In the genomic region with DNA sequence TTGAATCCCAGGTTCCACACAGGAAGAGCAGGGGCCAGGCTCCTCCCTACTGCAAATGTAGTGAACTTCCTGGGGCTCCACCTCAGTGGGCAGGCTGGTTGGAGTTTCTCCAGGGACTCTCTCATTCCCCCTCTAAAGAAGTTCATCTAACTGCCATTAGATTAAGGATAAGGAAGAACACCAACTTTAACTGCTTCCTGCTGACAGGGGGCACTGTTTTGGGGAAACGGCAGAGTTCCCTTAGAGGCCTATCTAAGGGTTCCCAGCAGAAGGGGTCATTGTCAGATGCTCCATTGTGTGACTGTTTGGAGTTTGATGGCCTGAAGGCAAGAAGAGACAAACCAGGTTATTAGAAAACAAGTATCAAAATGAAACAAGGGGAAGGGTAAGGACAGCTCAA, we compare ENCODE assay signal across 26 cellular contexts.
DNase-seq lines count a peak whose midpoint lies in the region; ATAC-seq and TF ChIP-seq lines count a peak whose summit lies in the region.
"Had no signal": no experiment of that assay in that cellular context is flagged by ENCODE, and none has a peak within 500 bp of the region (broad histone marks: within the 10 kb centered on the region; RNA-seq: fewer than 3 reads in every experiment).

No MANE protein-coding gene starts in this region.

- H3K27ac ChIP-seq in mesendoderm (ENCODE audit: low read depth, low read length) (no peak overlapping the region), sigmoid colon (no peak overlapping the region)
- H3K27ac ChIP-seq: pancreas, SJCRH30, tibial artery had no signal

- no peaks in the 10 kb centered on the region for H3F3A ChIP-seq in Loucy (ENCODE audit: low read depth)

- H3K36me3 ChIP-seq in Loucy (ENCODE audit: insufficient read depth, low read length) (no peaks in the 10 kb centered on the region), mesendoderm (ENCODE audit: control insufficient read depth, insufficient read depth, low read length) (no peaks in the 10 kb centered on the region), sigmoid colon (no peaks in the 10 kb centered on the region)
- H3K36me3 ChIP-seq: pancreas, Peyer's patch, SJCRH30, tibial artery had no signal

- H3K4me3 Mint-ChIP-seq in Calu3 (ENCODE audit: low read depth, unreplicated experiment), result peak overlapping the region; percentile 54
- peak overlapping the region; percentile 39 for H3K4me3 Mint-ChIP-seq in activated T-helper 1 cell treated with anti-CD3 and anti-CD28 coated beads, Interleukin-12 subunit alpha, Interleukin-12 subunit beta, Interleukin-2, Interleukin-4 antibody, amounts not matched to agents 30 ng/mL and 10 ng/mL and 1 ng/mL, durations not matched to agents 14 hours and 24 hours and 36 hours
- H3K4me3 Mint-ChIP-seq: activated CD8-positive, alpha-beta T cell treated with anti-CD3 and anti-CD28 coated beads, Interleukin-2, amount 10 ng/mL, durations not matched to agents 7 days and 5 days; activated naive CD8-positive, alpha-beta T cell; dendritic cell treated with granulocyte-macrophage colony-stimulating factor and Interleukin-4, amounts not matched to agents 40 ng/mL and 50 ng/mL, for 4 days; natural killer cell treated with Interleukin-12 subunit alpha and Interleukin-12 subunit beta and Interleukin-15 and Interleukin-18, amount 100 ng/mL, for 72 hours had no signal

- peaks cover 25% of the 10 kb centered on the region for H3K36me3 Mint-ChIP-seq in Calu3 (ENCODE audit: insufficient read depth, unreplicated experiment)
- no peaks in the 10 kb centered on the region for H3K36me3 Mint-ChIP-seq in activated T-helper 1 cell treated with anti-CD3 and anti-CD28 coated beads, Interleukin-12 subunit alpha, Interleukin-12 subunit beta, Interleukin-2, Interleukin-4 antibody, amounts not matched to agents 30 ng/mL and 10 ng/mL and 1 ng/mL, durations not matched to agents 14 hours and 24 hours and 36 hours (ENCODE audit: low read depth)
- H3K36me3 Mint-ChIP-seq: activated naive CD8-positive, alpha-beta T cell; natural killer cell treated with Interleukin-12 subunit alpha and Interleukin-12 subunit beta and Interleukin-15 and Interleukin-18, amount 100 ng/mL, for 72 hours had no signal

- H4K8ac ChIP-seq in mesendoderm (ENCODE audit: low read depth, low read length), result no peak overlapping the region

- no peaks in the 10 kb centered on the region for H3K27me3 Mint-ChIP-seq in Calu3 (ENCODE audit: unreplicated experiment)
- peaks cover 2% of the 10 kb centered on the region for H3K27me3 Mint-ChIP-seq in activated T-helper 1 cell treated with anti-CD3 and anti-CD28 coated beads, Interleukin-12 subunit alpha, Interleukin-12 subunit beta, Interleukin-2, Interleukin-4 antibody, amounts not matched to agents 30 ng/mL and 10 ng/mL and 1 ng/mL, durations not matched to agents 14 hours and 24 hours and 36 hours (ENCODE audit: insufficient read depth)
- H3K27me3 Mint-ChIP-seq: dendritic cell treated with granulocyte-macrophage colony-stimulating factor and Interleukin-4, amounts not matched to agents 40 ng/mL and 50 ng/mL, for 4 days; natural killer cell treated with Interleukin-12 subunit alpha and Interleukin-12 subunit beta and Interleukin-15 and Interleukin-18, amount 100 ng/mL, for 72 hours had no signal

- H3K4me1 ChIP-seq in Loucy (ENCODE audit: insufficient read depth, low read length, poor library complexity, severe bottlenecking) (no peaks in the 10 kb centered on the region), mesendoderm (ENCODE audit: control insufficient read depth, low read depth, low read length) (peaks cover 4% of the 10 kb centered on the region), sigmoid colon (peaks cover 0 to 11% (median 0%) of the 10 kb centered on the region in 4 donors)
- H3K4me1 ChIP-seq: pancreas, Peyer's patch, SJCRH30, tibial artery had no signal

- H3K56ac ChIP-seq in mesendoderm (ENCODE audit: low read length), result no peak overlapping the region

- CTCF ChIA-PET in Calu3 (lab: Charles Lee), result no interaction called here

- intact Hi-C loops in Calu3 (cut with micrococcal nuclease; ENCODE audit: unreplicated experiment), result loop anchor here (5.0 to 10.0 kb wide), 2 partner anchors 171 to 198 kb away; no protein-coding TSS in a partner anchor
- intact Hi-C loops in activated T-helper 1 cell treated with anti-CD3 and anti-CD28 coated beads, Interleukin-12 subunit alpha, Interleukin-12 subunit beta, Interleukin-2, Interleukin-4 antibody, amounts not matched to agents 30 ng/mL and 10 ng/mL and 1 ng/mL, durations not matched to agents 14 hours and 24 hours and 36 hours (cut with micrococcal nuclease), result no loop called here
- intact Hi-C loops in sigmoid colon (cut with DNase I), result no loop called here

- no peak for TF ChIP-seq POLR2A in sigmoid colon (IDR thresholded peaks at IDR 0.05)

- no peak overlapping the region for H2BK15ac ChIP-seq in mesendoderm (replicated peaks; ENCODE audit: low read depth)

- BruUV-seq in Calu3 (replicated peaks; lab: Mats Ljungman, UMichigan), result no TSS peak

- no peak overlapping the region for H2BK5ac ChIP-seq in mesendoderm (ENCODE audit: low read length)

- DNase-seq in Calu3 (no peak), mesendoderm (peak; percentile 63), sigmoid colon (no peak), GF-D8 (lab: John Stamatoyannopoulos, UW) (no peak)
- DNase-seq in activated T-helper 1 cell treated with anti-CD3 and anti-CD28 coated beads, Interleukin-12 subunit alpha, Interleukin-12 subunit beta, Interleukin-2, Interleukin-4 antibody, amounts not matched to agents 30 ng/mL and 10 ng/mL and 1 ng/mL, durations not matched to agents 14 hours and 24 hours and 36 hours (ENCODE audit: low spot score), result no peak
- DNase-seq: activated CD8-positive, alpha-beta T cell treated with anti-CD3 and anti-CD28 coated beads, Interleukin-2, amount 10 ng/mL, durations not matched to agents 7 days and 5 days; anterior cingulate cortex; C1 segment of cervical spinal cord; caudate nucleus; COR-L47; kidney; NCI-H1092; NCI-H2029; NCI-H524 treated with DMSO at 0.1 percent for 48 hours; Peyer's patch; SJCRH30; stimulated activated CD4-positive, alpha-beta T cell treated with anti-CD3 and anti-CD28 coated beads, Interleukin-1b, Interleukin-23, amount 100 ng/mL, for 48 hours; stimulated activated CD8-positive, alpha-beta memory T cell treated with anti-CD3 and anti-CD28 coated beads, Interleukin-4, amount 100 ng/mL, for 48 hours; tibial artery had no signal

- no peak for TF ChIP-seq EP300 in sigmoid colon (IDR thresholded peaks at IDR 0.05)

- TF ChIP-seq CTCF in Calu3 (IDR thresholded peaks at IDR 0.05; ENCODE audit: unreplicated experiment), result no peak
- peak; percentile 31 for TF ChIP-seq CTCF in Loucy (conservative IDR thresholded peaks at IDR 0.05; ENCODE audit: low read length)
- no peak for TF ChIP-seq CTCF in sigmoid colon (IDR thresholded peaks at IDR 0.05)

- H3K9ac ChIP-seq in Loucy (ENCODE audit: low read depth, low read length, poor library complexity, severe bottlenecking), result no peak overlapping the region
- H3K9ac ChIP-seq in mesendoderm (ENCODE audit: low read length), result no peak overlapping the region

- no peak overlapping the region for H3K4me3 ChIP-seq in Loucy (ENCODE audit: low read length, poor library complexity, severe bottlenecking)
- no peak overlapping the region for H3K4me3 ChIP-seq in mesendoderm (ENCODE audit: low read length)
- no peak overlapping the region for H3K4me3 ChIP-seq in sigmoid colon
- H3K4me3 ChIP-seq: pancreas, SJCRH30, smooth muscle cell, tibial artery had no signal

- H3K9me2 ChIP-seq in Loucy (replicated peaks; ENCODE audit: low read depth, low read length), result no peaks in the 10 kb centered on the region

- H3K18ac ChIP-seq in mesendoderm (ENCODE audit: low read length), result no peak overlapping the region

- no peak overlapping the region for H4K5ac ChIP-seq in mesendoderm (ENCODE audit: low read length)

- H3K27me3 ChIP-seq in Loucy (ENCODE audit: insufficient read depth, low read length, poor library complexity, severe bottlenecking) (no peaks in the 10 kb centered on the region), mesendoderm (ENCODE audit: insufficient read depth, low read length, poor library complexity) (no peaks in the 10 kb centered on the region), sigmoid colon (no peaks in the 10 kb centered on the region)
- H3K27me3 ChIP-seq: pancreas, Peyer's patch, SJCRH30, tibial artery had no signal

- H2AFZ ChIP-seq in Loucy (ENCODE audit: low read length), result no peak overlapping the region

- no peaks in the 10 kb centered on the region for H3K9me3 Mint-ChIP-seq in Calu3 (ENCODE audit: low read depth, unreplicated experiment)
- no peaks in the 10 kb centered on the region for H3K9me3 Mint-ChIP-seq in activated T-helper 1 cell treated with anti-CD3 and anti-CD28 coated beads, Interleukin-12 subunit alpha, Interleukin-12 subunit beta, Interleukin-2, Interleukin-4 antibody, amounts not matched to agents 30 ng/mL and 10 ng/mL and 1 ng/mL, durations not matched to agents 14 hours and 24 hours and 36 hours
- H3K9me3 Mint-ChIP-seq: dendritic cell treated with granulocyte-macrophage colony-stimulating factor and Interleukin-4, amounts not matched to agents 40 ng/mL and 50 ng/mL, for 4 days had no signal

- H3K4me1 Mint-ChIP-seq in Calu3 (ENCODE audit: low read depth, unreplicated experiment), result peaks cover 31% of the 10 kb centered on the region
- peaks cover 6% of the 10 kb centered on the region for H3K4me1 Mint-ChIP-seq in activated T-helper 1 cell treated with anti-CD3 and anti-CD28 coated beads, Interleukin-12 subunit alpha, Interleukin-12 subunit beta, Interleukin-2, Interleukin-4 antibody, amounts not matched to agents 30 ng/mL and 10 ng/mL and 1 ng/mL, durations not matched to agents 14 hours and 24 hours and 36 hours (ENCODE audit: low read depth)

- H3K79me2 ChIP-seq in Loucy (ENCODE audit: insufficient read depth, low read length) (no peaks in the 10 kb centered on the region), mesendoderm (ENCODE audit: control insufficient read depth, insufficient read depth, low read length) (peaks cover 9% of the 10 kb centered on the region)

- peak overlapping the region; percentile 81 for H3K27ac Mint-ChIP-seq in Calu3 (ENCODE audit: unreplicated experiment)
- H3K27ac Mint-ChIP-seq in activated T-helper 1 cell treated with anti-CD3 and anti-CD28 coated beads, Interleukin-12 subunit alpha, Interleukin-12 subunit beta, Interleukin-2, Interleukin-4 antibody, amounts not matched to agents 30 ng/mL and 10 ng/mL and 1 ng/mL, durations not matched to agents 14 hours and 24 hours and 36 hours, result no peak overlapping the region
- H3K27ac Mint-ChIP-seq: activated CD8-positive, alpha-beta T cell treated with anti-CD3 and anti-CD28 coated beads, Interleukin-2, amount 10 ng/mL, durations not matched to agents 7 days and 5 days; activated naive CD8-positive, alpha-beta T cell; dendritic cell treated with granulocyte-macrophage colony-stimulating factor and Interleukin-4, amounts not matched to agents 40 ng/mL and 50 ng/mL, for 4 days; natural killer cell treated with Interleukin-12 subunit alpha and Interleukin-12 subunit beta and Interleukin-15 and Interleukin-18, amount 100 ng/mL, for 72 hours had no signal

- H4K20me1 ChIP-seq in Loucy (ENCODE audit: insufficient read depth, low read length, poor library complexity, severe bottlenecking), result no peaks in the 10 kb centered on the region

- H3K23ac ChIP-seq in mesendoderm (ENCODE audit: low read length), result no peak overlapping the region

- H3K4me2 ChIP-seq in Loucy (ENCODE audit: low read depth, low read length, poor library complexity, severe bottlenecking) (no peak overlapping the region), mesendoderm (ENCODE audit: low read length) (no peak overlapping the region)
- H3K4me2 ChIP-seq: smooth muscle cell had no signal

- ATAC-seq in HG03159 (IDR thresholded peaks at IDR 0.05; ENCODE audit: unreplicated experiment), result no peak
- ATAC-seq: activated CD8-positive, alpha-beta T cell treated with anti-CD3 and anti-CD28 coated beads, Interleukin-2, amount 10 ng/mL, durations not matched to agents 7 days and 5 days; natural killer cell treated with Interleukin-12 subunit alpha and Interleukin-12 subunit beta and Interleukin-15 and Interleukin-18, amount 100 ng/mL, for 72 hours; pancreas had no signal

- no CpG with 5 or more reads among the region's 1 CpG for WGBS in mesendoderm (ENCODE audit: extremely low coverage, insufficient coverage, low lambda C conversion rate)
- 84% methylated on average over 1 of the region's 1 CpG for WGBS in sigmoid colon, 2 donors

- H2BK120ac ChIP-seq in mesendoderm (ENCODE audit: low read depth, low read length), result no peak overlapping the region

- no peaks in the 10 kb centered on the region; the same call in 1 of the 2 replicates for H3K9me3 ChIP-seq in Loucy (ENCODE audit: insufficient read depth, low read depth, low read length)
- H3K9me3 ChIP-seq in sigmoid colon, result no peaks in the 10 kb centered on the region
- H3K9me3 ChIP-seq: pancreas, Peyer's patch, SJCRH30, tibial artery had no signal

- H2AK5ac ChIP-seq in mesendoderm (ENCODE audit: low read length), result no peak overlapping the region

- peaks cover 3% of the 10 kb centered on the region for H3K79me1 ChIP-seq in mesendoderm (ENCODE audit: low read length)

- no peak overlapping the region for H3K4ac ChIP-seq in mesendoderm (ENCODE audit: low read depth, low read length)
